Comparison of ENCODE assay signal across 9 cellular contexts in the genomic region with DNA sequence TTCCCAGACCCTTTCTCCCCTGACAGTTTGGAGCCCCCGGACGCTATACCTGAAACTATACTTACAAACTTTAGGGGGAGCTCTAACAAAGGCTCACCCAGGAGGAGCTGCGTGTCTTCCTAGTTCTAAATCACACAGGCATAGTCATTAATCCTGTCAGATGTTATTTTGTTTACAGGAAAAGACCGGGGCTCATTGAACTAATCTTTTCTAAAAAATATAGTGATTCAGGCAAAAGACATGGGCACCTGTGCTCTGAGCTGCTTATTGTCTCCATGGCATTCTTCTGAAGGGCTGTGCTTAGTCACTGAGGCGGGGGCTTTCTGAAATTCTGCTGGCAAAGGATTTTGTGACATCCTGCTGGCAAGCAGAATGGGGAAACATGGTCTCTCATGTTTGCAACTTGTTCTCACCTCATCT.
DNase-seq lines count a peak whose midpoint lies in the region; ATAC-seq and TF ChIP-seq lines count a peak whose summit lies in the region.
"Had no signal": no experiment of that assay in that cellular context is flagged by ENCODE, and none has a peak within 500 bp of the region (broad histone marks: within the 10 kb centered on the region; RNA-seq: fewer than 3 reads in every experiment).

No MANE protein-coding gene starts in this region.

- H4K20me1 ChIP-seq in BLaER1, result no peaks in the 10 kb centered on the region
- no peaks in the 10 kb centered on the region for H4K20me1 ChIP-seq in OCI-LY3 (ENCODE audit: insufficient read depth, low read length)
- H4K20me1 ChIP-seq in hepatocyte (ENCODE audit: insufficient read depth, poor library complexity, severe bottlenecking), result no peaks in the 10 kb centered on the region

- DNase-seq in KG1 (lab: John Stamatoyannopoulos, UW) (peak; percentile 44), hepatocyte (ENCODE audit: low spot score) (peak; percentile 41), NCI-H1048 (lab: John Stamatoyannopoulos, UW) (no peak)
- DNase-seq: right cardiac atrium had no signal

- H2AFZ ChIP-seq in OCI-LY3 (ENCODE audit: low read depth, low read length) (peak overlapping the region; percentile 94), hepatocyte (no peak overlapping the region)

- H3K4me1 ChIP-seq in BLaER1, result 0 out of 2 replicates have a peak, but pooled peaks cover 6% of the 10 kb centered on the region
- no peaks in the 10 kb centered on the region for H3K4me1 ChIP-seq in OCI-LY3 (ENCODE audit: low read length)
- no peaks in the 10 kb centered on the region for H3K4me1 ChIP-seq in hepatocyte (ENCODE audit: insufficient read depth)

- H3K4me2 ChIP-seq in BLaER1 (peak overlapping the region; percentile 55), OCI-LY3 (ENCODE audit: low read length) (peak overlapping the region; percentile 82), hepatocyte (peak overlapping the region; percentile 60)

- peak; percentile 75 for TF ChIP-seq CTCF in OCI-LY3 (IDR thresholded peaks at IDR 0.05; ENCODE audit: low read depth, low read length)
- TF ChIP-seq CTCF in hepatocyte (IDR thresholded peaks at IDR 0.05; ENCODE audit: poor library complexity), result peak; percentile 52

- H3K79me2 ChIP-seq in OCI-LY3 (ENCODE audit: low read length) (no peaks in the 10 kb centered on the region), hepatocyte (no peaks in the 10 kb centered on the region)

- H3K36me3 ChIP-seq in BLaER1, result no peaks in the 10 kb centered on the region
- H3K36me3 ChIP-seq in OCI-LY3 (replicated peaks; ENCODE audit: low read depth, low read length), result no peaks in the 10 kb centered on the region
- no peaks in the 10 kb centered on the region for H3K36me3 ChIP-seq in hepatocyte (replicated peaks; ENCODE audit: insufficient read depth, low read depth)

- peaks cover 11% of the 10 kb centered on the region for H3K9me3 ChIP-seq in BLaER1
- no peaks in the 10 kb centered on the region for H3K9me3 ChIP-seq in OCI-LY3 (ENCODE audit: insufficient read depth, low read length)
- H3K9me3 ChIP-seq in hepatocyte (ENCODE audit: low read depth), result no peaks in the 10 kb centered on the region

- 9% methylated on average over 5 of the region's 5 CpGs for WGBS in hepatocyte (ENCODE audit: low lambda C conversion rate, missing lambda C conversion rate)

- H3K27me3 ChIP-seq in BLaER1 (no peaks in the 10 kb centered on the region), OCI-LY3 (ENCODE audit: low read depth, low read length) (no peaks in the 10 kb centered on the region), hepatocyte (no peaks in the 10 kb centered on the region)

- no peak for ATAC-seq in HG02884 (IDR thresholded peaks at IDR 0.05; ENCODE audit: unreplicated experiment)
- no peak for ATAC-seq in HG02981 (IDR thresholded peaks at IDR 0.05; ENCODE audit: unreplicated experiment)
- ATAC-seq in HG03025 (IDR thresholded peaks at IDR 0.05; ENCODE audit: low FRiP score, unreplicated experiment), result no peak

- H3K9ac ChIP-seq in BLaER1 (no peak overlapping the region), OCI-LY3 (ENCODE audit: low read length) (peak overlapping the region; percentile 60)

- H3K4me3 ChIP-seq in BLaER1, result no peak overlapping the region
- H3K4me3 ChIP-seq in OCI-LY3 (ENCODE audit: low read length), result peak overlapping the region; percentile 77
- no peak overlapping the region for H3K4me3 ChIP-seq in hepatocyte

- H3K27ac ChIP-seq in BLaER1 (no peak overlapping the region), OCI-LY3 (ENCODE audit: low read length) (no peak overlapping the region), hepatocyte (no peak overlapping the region)

- H3K9me2 ChIP-seq in hepatocyte (replicated peaks; ENCODE audit: insufficient read depth), result no peaks in the 10 kb centered on the region
